Comparison of ENCODE assay signal across 29 cellular contexts in genomic region chr20:46063652-46064054, GRCh38. TPM values are rescaled to one million over a fixed set of nuclear protein-coding genes. Genes with fewer than 3 reads are reported as not detected.
A peak's percentile ranks its signal among the peaks of the same experiment; 100 is the strongest.
DNase-seq lines count a peak whose midpoint lies in the region; ATAC-seq, FAIRE-seq and TF ChIP-seq lines count a peak whose summit lies in the region.
"Had no signal": no experiment of that assay in that cellular context is flagged by ENCODE, and none has a peak within 500 bp of the region (broad histone marks: within the 10 kb centered on the region; RNA-seq: fewer than 3 reads in every experiment).

No MANE protein-coding gene starts in this region.

- in situ Hi-C loops in GM12878 (cut with MboI), result no loop called here

- H3K4me1 ChIP-seq in SJCRH30 (peaks cover 19% of the 10 kb centered on the region), GM12878 (ENCODE audit: control insufficient read depth, insufficient read depth, low read length) (peaks cover 22% of the 10 kb centered on the region; the same call in 1 of the 2 replicates)

- H3K9me3 ChIP-seq in SJCRH30 (replicated peaks) (no peaks in the 10 kb centered on the region), GM12878 (replicated peaks; ENCODE audit: control insufficient read depth, insufficient read depth, low read length) (no peaks in the 10 kb centered on the region; the same call in 2 of the 3 replicates)
- H3K9me3 ChIP-seq: ascending aorta, BE2C, gastroesophageal sphincter, pancreas, suprapubic skin, upper lobe of right lung had no signal

- FAIRE-seq in GM12878 (lab: Jason Lieb, UNC), result no peak
- FAIRE-seq: endometrium, pancreas had no signal

- H3K4me3 Mint-ChIP-seq in activated naive CD4-positive, alpha-beta T cell treated with anti-CD3 and anti-CD28 coated beads for 36 hours, result no peak overlapping the region
- peak overlapping the region; percentile 5 to 21 for H3K4me3 Mint-ChIP-seq in stimulated activated naive CD8-positive, alpha-beta T cell treated with anti-CD3 and anti-CD28 coated beads, Interleukin-15, amount 100 ng/mL, for 72 hours
- H3K4me3 Mint-ChIP-seq in HFFc6, result no peak overlapping the region
- H3K4me3 Mint-ChIP-seq: activated naive CD4-positive, alpha-beta T cell treated with anti-CD3 and anti-CD28 coated beads, Interleukin-2, amount 50 U/mL, for 24 hours had no signal

- H3K4me3 ChIP-seq in SJCRH30, result no peak overlapping the region
- H3K4me3 ChIP-seq in GM12878, result no peak overlapping the region
- H3K4me3 ChIP-seq: ascending aorta, gastroesophageal sphincter, pancreas, PC-9, smooth muscle cell, suprapubic skin, upper lobe of right lung had no signal

- TF ChIP-seq EP300 in GM12878 (IDR thresholded peaks at IDR 0.05; ENCODE audit: borderline replicate concordance in 1 of 2, control insufficient read depth in 1 of 2, low read depth in 2 of 2, low read length in 2 of 2), result no peak

- peaks cover 53% of the 10 kb centered on the region for H3K4me1 Mint-ChIP-seq in activated naive CD4-positive, alpha-beta T cell treated with anti-CD3 and anti-CD28 coated beads for 36 hours (ENCODE audit: low read depth)
- peaks cover 65% of the 10 kb centered on the region for H3K4me1 Mint-ChIP-seq in stimulated activated naive CD8-positive, alpha-beta T cell treated with anti-CD3 and anti-CD28 coated beads, Interleukin-15, amount 100 ng/mL, for 72 hours
- peaks cover 6% of the 10 kb centered on the region; the same call in 1 of the 2 replicates for H3K4me1 Mint-ChIP-seq in HFFc6 (ENCODE audit: low read depth)

- intact Hi-C loops in activated naive CD4-positive, alpha-beta T cell treated with anti-CD3 and anti-CD28 coated beads for 36 hours (cut with micrococcal nuclease), result no loop called here
- intact Hi-C loops in GM12878 (cut with micrococcal nuclease; ENCODE audit: unreplicated experiment), result no loop called here

- CTCF ChIA-PET in activated naive CD4-positive, alpha-beta T cell treated with anti-CD3 and anti-CD28 coated beads for 36 hours (lab: Charles Lee), result no interaction called here
- CTCF ChIA-PET in GM12878 (lab: Yijun Ruan, JAX), result interaction anchor here (0.7 kb wide), 1 partner anchor 17 kb away, joined by 3 read pairs; no protein-coding TSS in a partner anchor

- H3K9ac ChIP-seq in GM12878 (ENCODE audit: control insufficient read depth, insufficient read depth, low read length), result no peak overlapping the region

- H3K9me3 Mint-ChIP-seq in activated naive CD4-positive, alpha-beta T cell treated with anti-CD3 and anti-CD28 coated beads for 36 hours, result no peaks in the 10 kb centered on the region
- no peaks in the 10 kb centered on the region for H3K9me3 Mint-ChIP-seq in stimulated activated naive CD8-positive, alpha-beta T cell treated with anti-CD3 and anti-CD28 coated beads, Interleukin-15, amount 100 ng/mL, for 72 hours
- no peaks in the 10 kb centered on the region for H3K9me3 Mint-ChIP-seq in HFFc6
- H3K9me3 Mint-ChIP-seq: activated naive CD4-positive, alpha-beta T cell treated with anti-CD3 and anti-CD28 coated beads, Interleukin-2, amount 50 U/mL, for 24 hours had no signal

- RAD21 ChIA-PET in GM12878 (lab: Charles Lee; ENCODE audit: unreplicated experiment), result no interaction called here

- no peak for TF ChIP-seq POLR2A in GM12878 (IDR thresholded peaks at IDR 0.05; ENCODE audit: low read depth, low read length)

- H3K4me2 ChIP-seq in GM12878 (ENCODE audit: control insufficient read depth, insufficient read depth), result no peak overlapping the region
- H3K4me2 ChIP-seq: PC-9, smooth muscle cell had no signal

- peaks cover 9% of the 10 kb centered on the region for H3K27me3 Mint-ChIP-seq in activated naive CD4-positive, alpha-beta T cell treated with anti-CD3 and anti-CD28 coated beads for 36 hours (ENCODE audit: low read depth)
- H3K27me3 Mint-ChIP-seq in stimulated activated naive CD8-positive, alpha-beta T cell treated with anti-CD3 and anti-CD28 coated beads, Interleukin-15, amount 100 ng/mL, for 72 hours, result peaks cover 7% of the 10 kb centered on the region
- H3K27me3 Mint-ChIP-seq in HFFc6 (ENCODE audit: insufficient read depth), result peaks cover 4% of the 10 kb centered on the region

- H3K79me2 ChIP-seq in GM12878 (ENCODE audit: control insufficient read depth, insufficient read depth, low read length), result no peaks in the 10 kb centered on the region

- no peak for TF ChIP-seq RAD21 in GM12878 (IDR thresholded peaks at IDR 0.05; ENCODE audit: insufficient read depth, low read depth, low read length)

- SMC1A ChIA-PET in GM12878 (lab: Charles Lee; ENCODE audit: uncharacterized antibody, unreplicated experiment), result no interaction called here

- POLR2A ChIA-PET in GM12878 (lab: Charles Lee), result no interaction called here

- WGBS in GM12878 (ENCODE audit: insufficient coverage, insufficient replicate concordance, low lambda C conversion rate, missing lambda C conversion rate), result 14% methylated on average over 3 of the region's 3 CpGs

- DNase-seq in activated naive CD4-positive, alpha-beta T cell treated with anti-CD3 and anti-CD28 coated beads for 36 hours, result peak; percentile 15
- DNase-seq in activated naive CD4-positive, alpha-beta T cell (lab: John Stamatoyannopoulos, UW), result no peak
- DNase-seq in SJCRH30 (peak; percentile 73 to 79), GM12878 (ENCODE audit: low read depth, low spot score) (peak; percentile 12), dermis blood vessel endothelial cell (no peak), HFFc6 (no peak)
- DNase-seq in stimulated activated naive CD8-positive, alpha-beta T cell treated with anti-CD3 and anti-CD28 coated beads, Interleukin-15, amount 100 ng/mL, for 72 hours, result peak in 1 of 2 donors; percentile 26
- DNase-seq: ACHN; activated CD4-positive, alpha-beta T cell treated with anti-CD3 and anti-CD28 coated beads, Interleukin-2, amount 50 U/mL, for 4 hours; BE2C; hippocampal formation; left cardiac atrium; mammary epithelial cell; NK-92 treated with Interleukin-12 subunit alpha and Interleukin-12 subunit beta, amount 100 ng/mL, for 24 hours; pancreas; Right ventricle myocardium superior; stimulated activated CD4-positive, alpha-beta T cell treated with anti-CD3 and anti-CD28 coated beads, Interleukin-2, amount 100 ng/mL, for 24 hours; upper lobe of right lung had no signal

- H3K27ac Mint-ChIP-seq in activated naive CD4-positive, alpha-beta T cell treated with anti-CD3 and anti-CD28 coated beads for 36 hours, result no peak overlapping the region
- H3K27ac Mint-ChIP-seq in stimulated activated naive CD8-positive, alpha-beta T cell treated with anti-CD3 and anti-CD28 coated beads, Interleukin-15, amount 100 ng/mL, for 72 hours, result peak overlapping the region in 1 of 2 donors; percentile 88
- no peak overlapping the region for H3K27ac Mint-ChIP-seq in HFFc6
- H3K27ac Mint-ChIP-seq: activated naive CD4-positive, alpha-beta T cell treated with anti-CD3 and anti-CD28 coated beads, Interleukin-2, amount 50 U/mL, for 24 hours had no signal

- H3K27ac ChIP-seq in SJCRH30 (peak overlapping the region; percentile 59), GM12878 (ENCODE audit: control insufficient read depth, insufficient read depth) (peak overlapping the region; percentile 27)
- H3K27ac ChIP-seq: ascending aorta, gastroesophageal sphincter, pancreas, PC-9, suprapubic skin, upper lobe of right lung, VCaP had no signal

- H4K20me1 ChIP-seq in GM12878 (ENCODE audit: control insufficient read depth, insufficient read depth), result no peaks in the 10 kb centered on the region; the same call in 1 of the 2 replicates

- ATAC-seq in GM12878, result peak; percentile 69
- peak; percentile 85 for ATAC-seq in stimulated activated naive CD8-positive, alpha-beta T cell treated with anti-CD3 and anti-CD28 coated beads, Interleukin-15, amount 100 ng/mL, for 72 hours
- ATAC-seq in HG03097 (IDR thresholded peaks at IDR 0.05; ENCODE audit: low FRiP score, unreplicated experiment), result no peak
- ATAC-seq: gastroesophageal sphincter, HCT116, left cardiac atrium, pancreas, upper lobe of right lung had no signal

- TF ChIP-seq CTCF in GM12878 (IDR thresholded peaks at IDR 0.05 in 2 of 3, conservative IDR thresholded peaks at IDR 0.05 in 1 of 3; ENCODE audit: control insufficient read depth in 2 of 3, extremely low read depth in 1 of 3, insufficient read depth in 1 of 3, low read depth in 3 of 3, low read length in 3 of 3) (no peak), HFFc6 (IDR thresholded peaks at IDR 0.05) (no peak)

- H3K27me3 ChIP-seq in SJCRH30, result no peaks in the 10 kb centered on the region
- H3K27me3 ChIP-seq in GM12878 (replicated peaks in 1 of 2; ENCODE audit: control insufficient read depth in 2 of 2, insufficient read depth in 2 of 2, low read length in 1 of 2), result no peaks in the 10 kb centered on the region
- H3K27me3 ChIP-seq: ascending aorta, BE2C, pancreas, suprapubic skin, upper lobe of right lung had no signal

- BruUV-seq in GM12878 (replicated peaks; lab: Mats Ljungman, UMichigan), result no TSS peak

- H3K36me3 ChIP-seq in SJCRH30, result peaks cover 78% of the 10 kb centered on the region
- H3K36me3 ChIP-seq in GM12878 (ENCODE audit: control insufficient read depth in 2 of 2, insufficient read depth in 2 of 2, low read length in 1 of 2), result peaks cover 13 to 58% of the 10 kb centered on the region in 2 experiments

- H3K36me3 Mint-ChIP-seq in activated naive CD4-positive, alpha-beta T cell treated with anti-CD3 and anti-CD28 coated beads for 36 hours (ENCODE audit: low read depth), result peaks cover 70% of the 10 kb centered on the region
- H3K36me3 Mint-ChIP-seq in HFFc6 (ENCODE audit: low read depth), result peaks cover 35% of the 10 kb centered on the region

- no peak overlapping the region for H2AFZ ChIP-seq in GM12878 (ENCODE audit: control insufficient read depth, low read depth, low read length)
- H2AFZ ChIP-seq: PC-9 had no signal

RNA-seq across cellular contexts. Expression of gene NCOA5, which starts 26.1 kb away (rescaled TPM):
- 1 to 10 TPM; 4.4 to 5.1 TPM for total RNA-seq in activated naive CD4-positive, alpha-beta T cell treated with anti-CD3 and anti-CD28 coated beads for 36 hours
- total RNA-seq in SJCRH30 (2014; rRNA removed; shearing (Covaris generic)), result 49.5 and 50.5 TPM in 2 replicates
- total RNA-seq in GM12878 (2013; cell fraction: nucleolus; rRNA removed), result 11.1 and 13.8 TPM in 2 replicates
- 28.9 and 31.8 TPM in 2 replicates for total RNA-seq in GM12878 (2014; rRNA removed)
- 20.8 and 22.5 TPM in 2 replicates for total RNA-seq in GM12878 (2014; rRNA removed; fragmentation: Illumina TruSeq; extraction: Trizol)
- 30.3 and 35.0 TPM in 2 replicates for total RNA-seq in GM12878 (2021)
- polyA plus RNA-seq in GM12878 (2011; ENCODE audit: low read depth), result 11.7 TPM
- 21.6 and 29.6 TPM in 2 replicates for polyA plus RNA-seq in GM12878 (2011; rRNA removed)
- polyA plus RNA-seq in GM12878 (2011; cell fraction: cytosol; rRNA removed), result 22.4 and 24.3 TPM in 2 replicates
- polyA plus RNA-seq in GM12878 (2011; cell fraction: nucleus; rRNA removed), result 35.0 and 45.1 TPM in 2 replicates
- polyA plus RNA-seq in GM12878 (2012), result 13.8 and 18.1 TPM in 2 replicates
- polyA plus RNA-seq in GM12878 (2014; fragmentation: Illumina TruSeq; extraction: Trizol), result 38.1 and 39.0 TPM in 2 replicates
- 1 to 10 TPM; 7.7 to 8.8 TPM for polyA plus RNA-seq in GM12878 (2014; fragmentation: Nextera tagmentation; extraction: Ambion mirVana)
- polyA plus RNA-seq in GM12878 (2014; rRNA removed), result 29.8 and 30.2 TPM in 2 replicates
- polyA plus RNA-seq in GM12878 (2016; fragmentation: Nextera tagmentation; extraction: Ambion mirVana), result 10 to 100 TPM; 30.5 to 35.3 TPM
- 20.5 and 20.7 TPM in 2 replicates for polyA minus RNA-seq in GM12878 (2011; rRNA and poly(A)+ RNA removed)
- polyA minus RNA-seq in GM12878 (2011; cell fraction: cytosol; rRNA and poly(A)+ RNA removed), result 10.7 and 11.1 TPM in 2 replicates
- polyA minus RNA-seq in GM12878 (2011; cell fraction: nucleus; rRNA and poly(A)+ RNA removed), result 7.6 and 13.9 TPM in 2 replicates
- 16.7 and 18.6 TPM in 2 replicates for total RNA-seq in dermis blood vessel endothelial cell
- total RNA-seq in HFFc6 (2021; fragmentation: NEBNext Ultra II Directional; extraction: Animal tissue kit (Norgen Biotek cat#: 25700)), result 10 to 100 TPM; 15.3 to 25.1 (median 23.2) TPM

RNA-seq across cellular contexts. Expression of gene SLC12A5, which starts 34.6 kb away (rescaled TPM):
- total RNA-seq in activated naive CD4-positive, alpha-beta T cell treated with anti-CD3 and anti-CD28 coated beads for 36 hours, result not detected
- total RNA-seq in SJCRH30 (2014; rRNA removed; shearing (Covaris generic)), result 3.8 and 8.6 TPM in 2 replicates
- total RNA-seq in GM12878 (2013; cell fraction: nucleolus; rRNA removed), result 0.23 TPM in 1 of 2 replicates, not detected in the other
- total RNA-seq in GM12878 (2014; rRNA removed) (0.05 and 0.34 TPM in 2 replicates), GM12878 (2014; rRNA removed; fragmentation: Illumina TruSeq; extraction: Trizol) (0.72 TPM in 1 of 2 replicates, not detected in the other), GM12878 (2021) (2.7 and 3.1 TPM in 2 replicates), dermis blood vessel endothelial cell (0.17 and 0.47 TPM in 2 replicates)
- not detected for polyA plus RNA-seq in GM12878 (2011; ENCODE audit: low read depth)
- polyA plus RNA-seq in GM12878 (2011; rRNA removed) (1.0 and 1.7 TPM in 2 replicates), GM12878 (2014; fragmentation: Illumina TruSeq; extraction: Trizol) (1.9 TPM in 1 of 2 replicates, not detected in the other), GM12878 (2014; fragmentation: Nextera tagmentation; extraction: Ambion mirVana) (under 1 TPM; 0.26 to 0.37 TPM), GM12878 (2014; rRNA removed) (1.3 and 1.6 TPM in 2 replicates), GM12878 (2016; fragmentation: Nextera tagmentation; extraction: Ambion mirVana) (1 to 10 TPM; 1.0 to 1.7 TPM)
- 2.2 and 6.3 TPM in 2 replicates for polyA plus RNA-seq in GM12878 (2011; cell fraction: cytosol; rRNA removed)
- 1.1 and 2.2 TPM in 2 replicates for polyA plus RNA-seq in GM12878 (2011; cell fraction: nucleus; rRNA removed)
- polyA plus RNA-seq in GM12878 (2012), result 2.6 and 3.2 TPM in 2 replicates
- polyA minus RNA-seq in GM12878 (2011; rRNA and poly(A)+ RNA removed), result 2.4 TPM in 1 of 2 replicates, not detected in the other
- not detected in 2 replicates for polyA minus RNA-seq in GM12878 (2011; cell fraction: cytosol; rRNA and poly(A)+ RNA removed)
- polyA minus RNA-seq in GM12878 (2011; cell fraction: nucleus; rRNA and poly(A)+ RNA removed), result 0.12 and 0.38 TPM in 2 replicates
- total RNA-seq in HFFc6 (2021; fragmentation: NEBNext Ultra II Directional; extraction: Animal tissue kit (Norgen Biotek cat#: 25700)), result under 1 TPM in 5 of 6 experiments, not detected in 1; 0.18 to 0.82 (median 0.52) TPM
- total RNA-seq: ascending aorta, gastroesophageal sphincter, Right ventricle myocardium superior had no signal

RNA-seq across cellular contexts. Expression of gene CD40, which starts 54.5 kb away (rescaled TPM):
- 1 to 10 TPM; 6.1 to 6.3 TPM for total RNA-seq in activated naive CD4-positive, alpha-beta T cell treated with anti-CD3 and anti-CD28 coated beads for 36 hours
- 0.10 and 0.12 TPM in 2 replicates for total RNA-seq in SJCRH30 (2014; rRNA removed; shearing (Covaris generic))
- total RNA-seq in GM12878 (2013; cell fraction: nucleolus; rRNA removed), result 203 and 210 TPM in 2 replicates
- total RNA-seq in GM12878 (2014; rRNA removed) (116 and 120 TPM in 2 replicates), GM12878 (2014; rRNA removed; fragmentation: Illumina TruSeq; extraction: Trizol) (75.6 and 77.7 TPM in 2 replicates), GM12878 (2021) (99.0 and 103 TPM in 2 replicates), dermis blood vessel endothelial cell (19.4 and 21.3 TPM in 2 replicates)
- polyA plus RNA-seq in GM12878 (2011; ENCODE audit: low read depth), result 76.0 TPM
- polyA plus RNA-seq in GM12878 (2011; rRNA removed) (137 and 193 TPM in 2 replicates), GM12878 (2014; fragmentation: Illumina TruSeq; extraction: Trizol) (105 and 110 TPM in 2 replicates), GM12878 (2014; fragmentation: Nextera tagmentation; extraction: Ambion mirVana) (10 to 100 TPM; 40.8 to 71.7 TPM), GM12878 (2014; rRNA removed) (145 and 166 TPM in 2 replicates), GM12878 (2016; fragmentation: Nextera tagmentation; extraction: Ambion mirVana) (10 to 100 TPM; 75.4 to 80.1 TPM)
- polyA plus RNA-seq in GM12878 (2011; cell fraction: cytosol; rRNA removed), result 173 and 269 TPM in 2 replicates
- polyA plus RNA-seq in GM12878 (2011; cell fraction: nucleus; rRNA removed), result 225 and 280 TPM in 2 replicates
- 109 and 140 TPM in 2 replicates for polyA plus RNA-seq in GM12878 (2012)
- 133 and 196 TPM in 2 replicates for polyA minus RNA-seq in GM12878 (2011; rRNA and poly(A)+ RNA removed)
- 45.2 and 54.9 TPM in 2 replicates for polyA minus RNA-seq in GM12878 (2011; cell fraction: cytosol; rRNA and poly(A)+ RNA removed)
- 53.3 and 65.2 TPM in 2 replicates for polyA minus RNA-seq in GM12878 (2011; cell fraction: nucleus; rRNA and poly(A)+ RNA removed)
- total RNA-seq in HFFc6 (2021; fragmentation: NEBNext Ultra II Directional; extraction: Animal tissue kit (Norgen Biotek cat#: 25700)), result 1 to 10 TPM in 2 of 6 experiments, under 1 TPM in 4; 0.34 to 3.6 (median 0.62) TPM
- polyA plus RNA-seq: neural cell had no signal

RNA-seq across cellular contexts. Expression of gene MMP9, which starts 54.9 kb away (rescaled TPM):
- total RNA-seq in activated naive CD4-positive, alpha-beta T cell treated with anti-CD3 and anti-CD28 coated beads for 36 hours, result not detected
- total RNA-seq in SJCRH30 (2014; rRNA removed; shearing (Covaris generic)), result 0.06 TPM in 1 of 2 replicates, not detected in the other
- 0.15 TPM in 1 of 2 replicates, not detected in the other for total RNA-seq in GM12878 (2013; cell fraction: nucleolus; rRNA removed)
- total RNA-seq in GM12878 (2014; rRNA removed) (0.06 and 0.49 TPM in 2 replicates), GM12878 (2014; rRNA removed; fragmentation: Illumina TruSeq; extraction: Trizol) (0.09 TPM in 1 of 2 replicates, not detected in the other), GM12878 (2021) (0.23 and 0.48 TPM in 2 replicates), dermis blood vessel endothelial cell (not detected in 2 replicates)
- polyA plus RNA-seq in GM12878 (2011; ENCODE audit: low read depth), result not detected
- polyA plus RNA-seq in GM12878 (2011; rRNA removed) (0.20 and 0.34 TPM in 2 replicates), GM12878 (2014; fragmentation: Illumina TruSeq; extraction: Trizol) (0.10 TPM in 1 of 2 replicates, not detected in the other), GM12878 (2014; fragmentation: Nextera tagmentation; extraction: Ambion mirVana) (under 1 TPM in 1 of 2 experiments, not detected in 1; 0.04 TPM), GM12878 (2014; rRNA removed) (0.09 and 0.18 TPM in 2 replicates), GM12878 (2016; fragmentation: Nextera tagmentation; extraction: Ambion mirVana) (under 1 TPM; 0.09 to 0.20 TPM)
- polyA plus RNA-seq in GM12878 (2011; cell fraction: cytosol; rRNA removed), result 0.64 and 0.75 TPM in 2 replicates
- 1.8 TPM in 2 replicates for polyA plus RNA-seq in GM12878 (2011; cell fraction: nucleus; rRNA removed)
- 0.28 TPM in 2 replicates for polyA plus RNA-seq in GM12878 (2012)
- polyA minus RNA-seq in GM12878 (2011; rRNA and poly(A)+ RNA removed), result 0.15 and 0.31 TPM in 2 replicates
- 0.94 and 1.0 TPM in 2 replicates for polyA minus RNA-seq in GM12878 (2011; cell fraction: cytosol; rRNA and poly(A)+ RNA removed)
- polyA minus RNA-seq in GM12878 (2011; cell fraction: nucleus; rRNA and poly(A)+ RNA removed), result 0.36 TPM in 1 of 2 replicates, not detected in the other
- not detected for total RNA-seq in HFFc6 (2021; fragmentation: NEBNext Ultra II Directional; extraction: Animal tissue kit (Norgen Biotek cat#: 25700))
- total RNA-seq: ascending aorta, PC-9 had no signal
- polyA plus RNA-seq: neural cell had no signal

Comparison
In these comparisons a context has a peak if more than half of its experiments do, and no peak if none do; other contexts are left out.
1. DNase-seq: peak in activated naive CD4-positive, alpha-beta T cell treated with anti-CD3 and anti-CD28 coated beads for 36 hours (single experiment), SJCRH30 (2 of 2) and GM12878 (single experiment); none in activated naive CD4-positive, alpha-beta T cell (0 of 4), dermis blood vessel endothelial cell (single experiment) and HFFc6 (single experiment).
2. H3K4me3 Mint-ChIP-seq: peak in stimulated activated naive CD8-positive, alpha-beta T cell treated with anti-CD3 and anti-CD28 coated beads, Interleukin-15, amount 100 ng/mL, for 72 hours (2 of 2); none in activated naive CD4-positive, alpha-beta T cell treated with anti-CD3 and anti-CD28 coated beads for 36 hours (single experiment) and HFFc6 (single experiment).